ENCODE assay signal across 13 cellular contexts in genomic region chr4:4880492-4880891, GRCh38. TPM values are rescaled to one million over a fixed set of nuclear protein-coding genes. Genes with fewer than 3 reads are reported as not detected.
DNase-seq lines count a peak whose midpoint lies in the region; ATAC-seq and TF ChIP-seq lines count a peak whose summit lies in the region.
"Had no signal": no experiment of that assay in that cellular context is flagged by ENCODE, and none has a peak within 500 bp of the region (broad histone marks: within the 10 kb centered on the region; RNA-seq: fewer than 3 reads in every experiment).

No MANE protein-coding gene starts in this region.

- H3K79me2 ChIP-seq in KMS-11 (ENCODE audit: insufficient read depth, low read depth), result no peaks in the 10 kb centered on the region

- intact Hi-C loops in lower lobe of right lung (cut with DNase I), result no loop called here

- no peak overlapping the region for H3K9ac ChIP-seq in KMS-11

- no peak overlapping the region for H2AFZ ChIP-seq in KMS-11 (ENCODE audit: low read depth)

- H3K36me3 ChIP-seq in KMS-11 (ENCODE audit: insufficient read depth) (no peaks in the 10 kb centered on the region), lower lobe of right lung (no peaks in the 10 kb centered on the region)

- H3K4me1 ChIP-seq in KMS-11 (ENCODE audit: low read depth, poor library complexity, severe bottlenecking), result peaks cover 11% of the 10 kb centered on the region
- no peaks in the 10 kb centered on the region for H3K4me1 ChIP-seq in lower lobe of right lung

- TF ChIP-seq CTCF in KMS-11 (conservative IDR thresholded peaks at IDR 0.05; ENCODE audit: low read depth, low read length) (peak; percentile 51; the same call in 1 of the 2 replicates), astrocyte of the spinal cord (IDR thresholded peaks at IDR 0.05; ENCODE audit: low read depth, low read length) (peak; percentile 33), lower lobe of right lung (IDR thresholded peaks at IDR 0.05) (peak; percentile 26)

- H3K9me3 ChIP-seq in lower lobe of right lung, result no peaks in the 10 kb centered on the region

- in situ Hi-C loops in astrocyte of the spinal cord (cut with HindIII; ENCODE audit: low sequenced_read_pairs), result no loop called here

- H3K4me3 ChIP-seq in KMS-11 (IDR thresholded peaks at IDR 0.05; ENCODE audit: insufficient read depth, low read depth, low read length) (no peak overlapping the region), astrocyte of the spinal cord (ENCODE audit: low read depth, low read length) (no peak overlapping the region), lower lobe of right lung (no peak overlapping the region)

- ATAC-seq in lower lobe of right lung, result no peak
- no peak for ATAC-seq in GM21515 (IDR thresholded peaks at IDR 0.05; ENCODE audit: unreplicated experiment)
- no peak for ATAC-seq in GM21528 (IDR thresholded peaks at IDR 0.05; ENCODE audit: low FRiP score, unreplicated experiment)

- no peak overlapping the region for H3K27ac ChIP-seq in KMS-11
- H3K27ac ChIP-seq in lower lobe of right lung, result no peak overlapping the region

- DNase-seq in EH (ENCODE audit: low read depth) (peak; percentile 24), astrocyte of the spinal cord (ENCODE audit: low read depth, low spot score) (no peak), lower lobe of right lung (no peak), mesenteric fat pad (ENCODE audit: low spot score) (no peak)
- DNase-seq in stimulated activated naive CD4-positive, alpha-beta T cell (lab: John Stamatoyannopoulos, UW), result no peak
- DNase-seq: activated T-cell treated with anti-CD3 and anti-CD28 coated beads for 4 hours, DMS153, HCEC 1CT, mesendoderm, NCI-H1105 had no signal

- H4K20me1 ChIP-seq in KMS-11 (ENCODE audit: insufficient read depth), result no peaks in the 10 kb centered on the region

- no peak overlapping the region for H3K4me2 ChIP-seq in KMS-11

- no peaks in the 10 kb centered on the region for H3K27me3 ChIP-seq in KMS-11 (ENCODE audit: insufficient read depth, low read depth)
- peaks cover 37% of the 10 kb centered on the region for H3K27me3 ChIP-seq in lower lobe of right lung (ENCODE audit: low read depth)

RNA-seq across cellular contexts. Expression of gene MSX1, which starts 21.0 kb away (rescaled TPM):
- total RNA-seq in lower lobe of right lung (2.1 TPM), mesenteric fat pad (38.9 TPM)

Comparison
In these comparisons a context has a peak if more than half of its experiments do, and no peak if none do; other contexts are left out.
1. RNA of gene MSX1, which starts 21.0 kb away (total RNA-seq): 38.9 TPM in mesenteric fat pad (single experiment); 2.1 TPM in lower lobe of right lung (single experiment); every median in the first group is over 10 times any median in the second.
2. Peak in every context shown above with its lines, with median percentiles within 50 percentile points of each other: CTCF ChIP-seq.